1 cellular context compared by ENCODE assay signal in the genomic region with DNA sequence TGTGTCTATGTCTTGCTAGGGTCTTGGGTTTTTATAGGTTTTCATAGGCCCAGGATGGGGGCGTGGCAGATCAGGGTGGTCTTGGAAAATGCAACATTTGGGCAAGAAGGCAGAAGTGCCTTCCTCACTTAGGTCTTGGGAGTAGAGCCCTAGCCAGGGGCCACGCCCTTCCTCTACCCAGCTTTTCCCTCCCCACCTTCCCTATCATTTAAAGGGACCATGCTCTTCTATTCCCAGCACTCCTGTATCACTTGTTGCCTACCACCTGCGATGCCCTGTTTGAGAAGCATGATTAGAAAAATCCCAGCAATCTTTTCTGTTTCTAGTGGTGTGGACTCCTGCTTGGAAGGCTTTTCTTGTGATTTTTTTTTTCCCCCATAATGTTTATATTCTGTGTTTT.
TF ChIP-seq lines count a peak whose summit lies in the region.

No MANE protein-coding gene starts in this region.

TF ChIP-seq in WTC11, 78 proteins besides CTCF, POLR2A, EP300 and RAD21 (continued from another document):
- TF ChIP-seq, protein P1, sequence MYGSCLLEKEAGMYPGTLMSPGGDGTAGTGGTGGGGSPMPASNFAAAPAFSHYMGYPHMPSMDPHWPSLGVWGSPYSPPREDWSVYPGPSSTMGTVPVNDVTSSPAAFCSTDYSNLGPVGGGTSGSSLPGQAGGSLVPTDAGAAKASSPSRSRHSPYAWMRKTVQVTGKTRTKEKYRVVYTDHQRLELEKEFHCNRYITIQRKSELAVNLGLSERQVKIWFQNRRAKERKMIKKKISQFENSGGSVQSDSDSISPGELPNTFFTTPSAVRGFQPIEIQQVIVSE (CRISPR knock-in tag; IDR thresholded peaks at IDR 0.05; ENCODE audit: borderline replicate concordance) = no peak
- TF ChIP-seq, protein P2, sequence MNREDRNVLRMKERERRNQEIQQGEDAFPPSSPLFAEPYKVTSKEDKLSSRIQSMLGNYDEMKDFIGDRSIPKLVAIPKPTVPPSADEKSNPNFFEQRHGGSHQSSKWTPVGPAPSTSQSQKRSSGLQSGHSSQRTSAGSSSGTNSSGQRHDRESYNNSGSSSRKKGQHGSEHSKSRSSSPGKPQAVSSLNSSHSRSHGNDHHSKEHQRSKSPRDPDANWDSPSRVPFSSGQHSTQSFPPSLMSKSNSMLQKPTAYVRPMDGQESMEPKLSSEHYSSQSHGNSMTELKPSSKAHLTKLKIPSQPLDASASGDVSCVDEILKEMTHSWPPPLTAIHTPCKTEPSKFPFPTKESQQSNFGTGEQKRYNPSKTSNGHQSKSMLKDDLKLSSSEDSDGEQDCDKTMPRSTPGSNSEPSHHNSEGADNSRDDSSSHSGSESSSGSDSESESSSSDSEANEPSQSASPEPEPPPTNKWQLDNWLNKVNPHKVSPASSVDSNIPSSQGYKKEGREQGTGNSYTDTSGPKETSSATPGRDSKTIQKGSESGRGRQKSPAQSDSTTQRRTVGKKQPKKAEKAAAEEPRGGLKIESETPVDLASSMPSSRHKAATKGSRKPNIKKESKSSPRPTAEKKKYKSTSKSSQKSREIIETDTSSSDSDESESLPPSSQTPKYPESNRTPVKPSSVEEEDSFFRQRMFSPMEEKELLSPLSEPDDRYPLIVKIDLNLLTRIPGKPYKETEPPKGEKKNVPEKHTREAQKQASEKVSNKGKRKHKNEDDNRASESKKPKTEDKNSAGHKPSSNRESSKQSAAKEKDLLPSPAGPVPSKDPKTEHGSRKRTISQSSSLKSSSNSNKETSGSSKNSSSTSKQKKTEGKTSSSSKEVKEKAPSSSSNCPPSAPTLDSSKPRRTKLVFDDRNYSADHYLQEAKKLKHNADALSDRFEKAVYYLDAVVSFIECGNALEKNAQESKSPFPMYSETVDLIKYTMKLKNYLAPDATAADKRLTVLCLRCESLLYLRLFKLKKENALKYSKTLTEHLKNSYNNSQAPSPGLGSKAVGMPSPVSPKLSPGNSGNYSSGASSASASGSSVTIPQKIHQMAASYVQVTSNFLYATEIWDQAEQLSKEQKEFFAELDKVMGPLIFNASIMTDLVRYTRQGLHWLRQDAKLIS (CRISPR knock-in tag; IDR thresholded peaks at IDR 0.05; ENCODE audit: borderline replicate concordance) = no peak
- TF ChIP-seq ZNF671 (CRISPR knock-in tag; IDR thresholded peaks at IDR 0.05) (no peak), SMAD4 (CRISPR knock-in tag; IDR thresholded peaks at IDR 0.05) (no peak), ZNF219 (CRISPR knock-in tag; IDR thresholded peaks at IDR 0.05; ENCODE audit: borderline replicate concordance) (no peak), NR1H2 (CRISPR knock-in tag; IDR thresholded peaks at IDR 0.05) (no peak), KAT7 (CRISPR knock-in tag; IDR thresholded peaks at IDR 0.05; ENCODE audit: borderline replicate concordance) (no peak), ZNF138 (CRISPR knock-in tag; conservative IDR thresholded peaks at IDR 0.05) (no peak), NFATC4 (CRISPR knock-in tag; IDR thresholded peaks at IDR 0.05) (no peak), TCF7 (CRISPR knock-in tag; IDR thresholded peaks at IDR 0.05; ENCODE audit: low read depth) (no peak)
- TF ChIP-seq, protein P3, sequence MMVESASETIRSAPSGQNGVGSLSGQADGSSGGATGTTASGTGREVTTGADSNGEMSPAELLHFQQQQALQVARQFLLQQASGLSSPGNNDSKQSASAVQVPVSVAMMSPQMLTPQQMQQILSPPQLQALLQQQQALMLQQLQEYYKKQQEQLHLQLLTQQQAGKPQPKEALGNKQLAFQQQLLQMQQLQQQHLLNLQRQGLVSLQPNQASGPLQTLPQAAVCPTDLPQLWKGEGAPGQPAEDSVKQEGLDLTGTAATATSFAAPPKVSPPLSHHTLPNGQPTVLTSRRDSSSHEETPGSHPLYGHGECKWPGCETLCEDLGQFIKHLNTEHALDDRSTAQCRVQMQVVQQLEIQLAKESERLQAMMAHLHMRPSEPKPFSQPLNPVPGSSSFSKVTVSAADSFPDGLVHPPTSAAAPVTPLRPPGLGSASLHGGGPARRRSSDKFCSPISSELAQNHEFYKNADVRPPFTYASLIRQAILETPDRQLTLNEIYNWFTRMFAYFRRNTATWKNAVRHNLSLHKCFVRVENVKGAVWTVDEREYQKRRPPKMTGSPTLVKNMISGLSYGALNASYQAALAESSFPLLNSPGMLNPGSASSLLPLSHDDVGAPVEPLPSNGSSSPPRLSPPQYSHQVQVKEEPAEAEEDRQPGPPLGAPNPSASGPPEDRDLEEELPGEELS (CRISPR knock-in tag; IDR thresholded peaks at IDR 0.05) = no peak
- TF ChIP-seq, protein P4, sequence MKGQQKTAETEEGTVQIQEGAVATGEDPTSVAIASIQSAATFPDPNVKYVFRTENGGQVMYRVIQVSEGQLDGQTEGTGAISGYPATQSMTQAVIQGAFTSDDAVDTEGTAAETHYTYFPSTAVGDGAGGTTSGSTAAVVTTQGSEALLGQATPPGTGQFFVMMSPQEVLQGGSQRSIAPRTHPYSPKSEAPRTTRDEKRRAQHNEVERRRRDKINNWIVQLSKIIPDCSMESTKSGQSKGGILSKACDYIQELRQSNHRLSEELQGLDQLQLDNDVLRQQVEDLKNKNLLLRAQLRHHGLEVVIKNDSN (CRISPR knock-in tag; IDR thresholded peaks at IDR 0.05) = no peak
- TF ChIP-seq, protein P5, sequence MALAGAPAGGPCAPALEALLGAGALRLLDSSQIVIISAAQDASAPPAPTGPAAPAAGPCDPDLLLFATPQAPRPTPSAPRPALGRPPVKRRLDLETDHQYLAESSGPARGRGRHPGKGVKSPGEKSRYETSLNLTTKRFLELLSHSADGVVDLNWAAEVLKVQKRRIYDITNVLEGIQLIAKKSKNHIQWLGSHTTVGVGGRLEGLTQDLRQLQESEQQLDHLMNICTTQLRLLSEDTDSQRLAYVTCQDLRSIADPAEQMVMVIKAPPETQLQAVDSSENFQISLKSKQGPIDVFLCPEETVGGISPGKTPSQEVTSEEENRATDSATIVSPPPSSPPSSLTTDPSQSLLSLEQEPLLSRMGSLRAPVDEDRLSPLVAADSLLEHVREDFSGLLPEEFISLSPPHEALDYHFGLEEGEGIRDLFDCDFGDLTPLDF (CRISPR knock-in tag; IDR thresholded peaks at IDR 0.05) = no peak
- TF ChIP-seq, protein P6, sequence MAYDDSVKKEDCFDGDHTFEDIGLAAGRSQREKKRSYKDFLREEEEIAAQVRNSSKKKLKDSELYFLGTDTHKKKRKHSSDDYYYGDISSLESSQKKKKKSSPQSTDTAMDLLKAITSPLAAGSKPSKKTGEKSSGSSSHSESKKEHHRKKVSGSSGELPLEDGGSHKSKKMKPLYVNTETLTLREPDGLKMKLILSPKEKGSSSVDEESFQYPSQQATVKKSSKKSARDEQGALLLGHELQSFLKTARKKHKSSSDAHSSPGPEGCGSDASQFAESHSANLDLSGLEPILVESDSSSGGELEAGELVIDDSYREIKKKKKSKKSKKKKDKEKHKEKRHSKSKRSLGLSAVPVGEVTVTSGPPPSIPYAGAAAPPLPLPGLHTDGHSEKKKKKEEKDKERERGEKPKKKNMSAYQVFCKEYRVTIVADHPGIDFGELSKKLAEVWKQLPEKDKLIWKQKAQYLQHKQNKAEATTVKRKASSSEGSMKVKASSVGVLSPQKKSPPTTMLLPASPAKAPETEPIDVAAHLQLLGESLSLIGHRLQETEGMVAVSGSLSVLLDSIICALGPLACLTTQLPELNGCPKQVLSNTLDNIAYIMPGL (CRISPR knock-in tag; IDR thresholded peaks at IDR 0.05) = no peak
- TF ChIP-seq, protein P7, sequence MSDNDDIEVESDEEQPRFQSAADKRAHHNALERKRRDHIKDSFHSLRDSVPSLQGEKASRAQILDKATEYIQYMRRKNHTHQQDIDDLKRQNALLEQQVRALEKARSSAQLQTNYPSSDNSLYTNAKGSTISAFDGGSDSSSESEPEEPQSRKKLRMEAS (CRISPR knock-in tag; IDR thresholded peaks at IDR 0.05) = no peak
TF ChIP-seq in WTC11: peak in this region for 0.
